Comparison of ENCODE assay signal across 30 cellular contexts in the genomic region with DNA sequence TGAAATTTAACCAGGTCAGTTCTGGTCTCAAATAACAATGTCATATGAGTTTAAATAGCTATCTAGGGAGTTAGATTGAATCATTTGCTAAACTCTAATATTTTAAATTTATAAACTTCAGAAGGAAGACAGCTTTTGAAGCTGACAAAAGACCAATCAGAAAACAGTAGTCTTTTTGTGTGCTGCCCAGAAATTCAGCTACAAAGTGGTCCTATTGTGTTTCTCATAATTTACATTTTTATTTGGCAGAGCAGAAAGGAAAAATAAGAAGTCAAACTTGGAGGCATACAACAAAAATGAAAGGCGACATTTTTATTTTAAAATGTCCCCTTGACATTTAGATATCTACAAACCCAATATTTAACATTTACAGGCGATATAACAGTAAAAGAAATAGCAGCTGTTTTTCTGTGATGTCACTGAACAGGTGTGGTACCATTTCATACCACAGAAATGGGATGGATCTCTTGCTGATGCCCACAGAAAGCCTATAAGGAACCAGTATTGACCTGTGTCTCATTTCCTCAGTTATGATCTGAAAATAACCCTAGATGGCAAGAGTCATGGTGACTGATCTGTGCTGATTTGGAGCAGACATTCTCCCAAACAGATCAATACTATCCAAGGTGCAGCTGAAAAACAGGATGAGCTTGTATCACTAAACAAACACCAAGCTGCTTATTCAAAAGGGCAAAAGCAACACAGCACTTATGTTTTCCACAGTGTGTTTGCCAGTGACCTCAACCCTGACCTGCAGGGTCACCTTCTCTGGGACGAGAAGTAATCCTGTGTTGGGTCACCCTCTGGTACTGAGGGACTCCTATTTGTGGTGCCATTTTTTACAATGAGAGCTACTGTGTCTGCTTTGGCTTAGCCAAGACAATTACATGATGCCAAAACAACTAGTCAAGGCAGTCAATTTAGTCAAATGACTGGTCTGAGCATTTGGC. TPM values are rescaled to one million over a fixed set of nuclear protein-coding genes. Genes with fewer than 3 reads are reported as not detected.
DNase-seq lines count a peak whose midpoint lies in the region; ATAC-seq and TF ChIP-seq lines count a peak whose summit lies in the region.
"Had no signal": no experiment of that assay in that cellular context is flagged by ENCODE, and none has a peak within 500 bp of the region (broad histone marks: within the 10 kb centered on the region; RNA-seq: fewer than 3 reads in every experiment).

No MANE protein-coding gene starts in this region.

- H3K36me3 ChIP-seq in SJCRH30 = no peaks in the 10 kb centered on the region
- H3K36me3 ChIP-seq in liver (ENCODE audit: control insufficient read depth in 4 of 4, insufficient read depth in 3 of 4, low read depth in 1 of 4, low read length in 3 of 4) = no peaks in the 10 kb centered on the region
- H3K36me3 ChIP-seq: breast epithelium, colonic mucosa, left lung, tibial artery had no signal

- peak overlapping the region in 1 of 2 donors; percentile 42 for H3K9ac ChIP-seq in liver (ENCODE audit: low read depth in 1 of 2, low read length in 2 of 2)
- H3K9ac ChIP-seq: parathyroid adenoma, SK-N-SH had no signal

- H3K9me3 ChIP-seq in SJCRH30 (replicated peaks) = no peaks in the 10 kb centered on the region
- no peaks in the 10 kb centered on the region for H3K9me3 ChIP-seq in liver (ENCODE audit: control insufficient read depth in 4 of 4, low read length in 3 of 4)
- H3K9me3 ChIP-seq: breast epithelium, colonic mucosa, left lung, SK-N-SH, tibial artery had no signal

- ATAC-seq in GM18517 (IDR thresholded peaks at IDR 0.05; ENCODE audit: unreplicated experiment) = no peak
- no peak for ATAC-seq in HG03342 (IDR thresholded peaks at IDR 0.05; ENCODE audit: unreplicated experiment)
- ATAC-seq: effector memory CD8-positive, alpha-beta T cell; esophagus mucosa; foreskin keratinocyte; GM23338; left lung; sciatic nerve; stimulated activated naive CD8-positive, alpha-beta T cell treated with anti-CD3 and anti-CD28 coated beads, Interleukin-15, amount 100 ng/mL, for 72 hours had no signal

- H3K4me3 ChIP-seq in SJCRH30 (no peak overlapping the region), liver (ENCODE audit: low read depth in 1 of 3, low read length in 3 of 3) (no peak overlapping the region)
- H3K4me3 ChIP-seq: breast epithelium, colonic mucosa, GM23338, left lung, tibial artery had no signal

- peak overlapping the region; percentile 66 for H3K27ac ChIP-seq in SJCRH30
- H3K27ac ChIP-seq in liver (ENCODE audit: low read depth in 1 of 2, low read length in 2 of 2) = peak overlapping the region; percentile 71 to 89
- H3K27ac ChIP-seq: breast epithelium, colonic mucosa, foreskin keratinocyte, left lung, parathyroid adenoma, tibial artery had no signal

- TF ChIP-seq RAD21 in liver (IDR thresholded peaks at IDR 0.05) = peak; percentile 61 to 74

- H3K27me3 ChIP-seq in SJCRH30 = no peaks in the 10 kb centered on the region
- H3K27me3 ChIP-seq in liver (ENCODE audit: control insufficient read depth in 4 of 4, insufficient read depth in 4 of 4, low read length in 3 of 4) = no peaks in the 10 kb centered on the region
- H3K27me3 ChIP-seq: breast epithelium, foreskin keratinocyte, tibial artery had no signal

- peaks cover 22% of the 10 kb centered on the region for H3K4me1 ChIP-seq in SJCRH30
- peaks cover 5 to 39% (median 29%) of the 10 kb centered on the region in 4 donors for H3K4me1 ChIP-seq in liver (ENCODE audit: control insufficient read depth in 4 of 4, insufficient read depth in 4 of 4, low read length in 3 of 4)
- H3K4me1 ChIP-seq: breast epithelium, colonic mucosa, parathyroid adenoma had no signal

- no peak for TF ChIP-seq CTCF in liver (IDR thresholded peaks at IDR 0.05; ENCODE audit: low read depth, low read length, missing input control)

- peak; percentile 71 for DNase-seq in NCI-H748 (lab: John Stamatoyannopoulos, UW; ENCODE audit: unreplicated experiment)
- DNase-seq in NCI-H748 treated with DMSO at 0.1 percent for 48 hours (lab: John Stamatoyannopoulos, UW) = no peak
- peak in 1 of 2 experiments; percentile 77 for DNase-seq in SJCRH30
- DNase-seq in NCI-H187 (lab: John Stamatoyannopoulos, UW) = no peak
- DNase-seq in activated CD4-positive, CD25-positive, alpha-beta regulatory T cell (lab: John Stamatoyannopoulos, UW) = no peak
- DNase-seq: 8988T; activated CD4-positive, alpha-beta T cell treated with anti-CD3 and anti-CD28 coated beads, Interleukin-2, amount 10 ng/mL, durations not matched to agents 7 days and 5 days; activated naive CD4-positive, alpha-beta T cell treated with anti-CD3 and anti-CD28 coated beads, Interleukin-2, amount 10 ng/mL, durations not matched to agents 7 days and 5 days; CD4-positive, alpha-beta memory T cell; colonic mucosa; DMS153; effector memory CD8-positive, alpha-beta T cell; foreskin keratinocyte; left lung; NCI-H1048; NCI-H2081 treated with DMSO at 0.1 percent for 48 hours; NCI-H446; RPMI8226; SK-N-SH; stimulated activated naive CD8-positive, alpha-beta T cell treated with anti-CD3 and anti-CD28 coated beads, Interleukin-15, amount 100 ng/mL, for 72 hours; T-helper 2 cell; tibial artery had no signal

- 34% methylated on average over 3 of the region's 3 CpGs for WGBS in liver

TF ChIP-seq in liver, 16 proteins besides CTCF, POLR2A, EP300 and RAD21:
- TF ChIP-seq, protein P1, sequence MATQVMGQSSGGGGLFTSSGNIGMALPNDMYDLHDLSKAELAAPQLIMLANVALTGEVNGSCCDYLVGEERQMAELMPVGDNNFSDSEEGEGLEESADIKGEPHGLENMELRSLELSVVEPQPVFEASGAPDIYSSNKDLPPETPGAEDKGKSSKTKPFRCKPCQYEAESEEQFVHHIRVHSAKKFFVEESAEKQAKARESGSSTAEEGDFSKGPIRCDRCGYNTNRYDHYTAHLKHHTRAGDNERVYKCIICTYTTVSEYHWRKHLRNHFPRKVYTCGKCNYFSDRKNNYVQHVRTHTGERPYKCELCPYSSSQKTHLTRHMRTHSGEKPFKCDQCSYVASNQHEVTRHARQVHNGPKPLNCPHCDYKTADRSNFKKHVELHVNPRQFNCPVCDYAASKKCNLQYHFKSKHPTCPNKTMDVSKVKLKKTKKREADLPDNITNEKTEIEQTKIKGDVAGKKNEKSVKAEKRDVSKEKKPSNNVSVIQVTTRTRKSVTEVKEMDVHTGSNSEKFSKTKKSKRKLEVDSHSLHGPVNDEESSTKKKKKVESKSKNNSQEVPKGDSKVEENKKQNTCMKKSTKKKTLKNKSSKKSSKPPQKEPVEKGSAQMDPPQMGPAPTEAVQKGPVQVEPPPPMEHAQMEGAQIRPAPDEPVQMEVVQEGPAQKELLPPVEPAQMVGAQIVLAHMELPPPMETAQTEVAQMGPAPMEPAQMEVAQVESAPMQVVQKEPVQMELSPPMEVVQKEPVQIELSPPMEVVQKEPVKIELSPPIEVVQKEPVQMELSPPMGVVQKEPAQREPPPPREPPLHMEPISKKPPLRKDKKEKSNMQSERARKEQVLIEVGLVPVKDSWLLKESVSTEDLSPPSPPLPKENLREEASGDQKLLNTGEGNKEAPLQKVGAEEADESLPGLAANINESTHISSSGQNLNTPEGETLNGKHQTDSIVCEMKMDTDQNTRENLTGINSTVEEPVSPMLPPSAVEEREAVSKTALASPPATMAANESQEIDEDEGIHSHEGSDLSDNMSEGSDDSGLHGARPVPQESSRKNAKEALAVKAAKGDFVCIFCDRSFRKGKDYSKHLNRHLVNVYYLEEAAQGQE (IDR thresholded peaks at IDR 0.05) = peak; percentile 68
- TF ChIP-seq, protein P2, sequence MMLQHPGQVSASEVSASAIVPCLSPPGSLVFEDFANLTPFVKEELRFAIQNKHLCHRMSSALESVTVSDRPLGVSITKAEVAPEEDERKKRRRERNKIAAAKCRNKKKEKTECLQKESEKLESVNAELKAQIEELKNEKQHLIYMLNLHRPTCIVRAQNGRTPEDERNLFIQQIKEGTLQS (IDR thresholded peaks at IDR 0.05) = peak; percentile 86
- TF ChIP-seq NR2F2 (IDR thresholded peaks at IDR 0.05) = peak; percentile 98
- peak; percentile 99 for TF ChIP-seq RXRA (IDR thresholded peaks at IDR 0.05)
- TF ChIP-seq TAF1 (conservative IDR thresholded peaks at IDR 0.05) = peak; percentile 77
- TF ChIP-seq JUND (IDR thresholded peaks at IDR 0.05) = peak; percentile 92 to 95
- TF ChIP-seq, protein P3, sequence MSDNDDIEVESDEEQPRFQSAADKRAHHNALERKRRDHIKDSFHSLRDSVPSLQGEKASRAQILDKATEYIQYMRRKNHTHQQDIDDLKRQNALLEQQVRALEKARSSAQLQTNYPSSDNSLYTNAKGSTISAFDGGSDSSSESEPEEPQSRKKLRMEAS (IDR thresholded peaks at IDR 0.05) = peak; percentile 81
- peak; percentile 96 for TF ChIP-seq FOXA2 (IDR thresholded peaks at IDR 0.05)
- peak; percentile 97 for TF ChIP-seq HNF4A (conservative IDR thresholded peaks at IDR 0.05)
- TF ChIP-seq HNF4G (IDR thresholded peaks at IDR 0.05) = peak; percentile 93
- TF ChIP-seq GABPA (IDR thresholded peaks at IDR 0.05 in 1 of 2, conservative IDR thresholded peaks at IDR 0.05 in 1 of 2) = no peak
- TF ChIP-seq FOXA1 (IDR thresholded peaks at IDR 0.05) = peak; percentile 95
- TF ChIP-seq SP1 (IDR thresholded peaks at IDR 0.05) = peak; percentile 100
- TF ChIP-seq, protein P4, sequence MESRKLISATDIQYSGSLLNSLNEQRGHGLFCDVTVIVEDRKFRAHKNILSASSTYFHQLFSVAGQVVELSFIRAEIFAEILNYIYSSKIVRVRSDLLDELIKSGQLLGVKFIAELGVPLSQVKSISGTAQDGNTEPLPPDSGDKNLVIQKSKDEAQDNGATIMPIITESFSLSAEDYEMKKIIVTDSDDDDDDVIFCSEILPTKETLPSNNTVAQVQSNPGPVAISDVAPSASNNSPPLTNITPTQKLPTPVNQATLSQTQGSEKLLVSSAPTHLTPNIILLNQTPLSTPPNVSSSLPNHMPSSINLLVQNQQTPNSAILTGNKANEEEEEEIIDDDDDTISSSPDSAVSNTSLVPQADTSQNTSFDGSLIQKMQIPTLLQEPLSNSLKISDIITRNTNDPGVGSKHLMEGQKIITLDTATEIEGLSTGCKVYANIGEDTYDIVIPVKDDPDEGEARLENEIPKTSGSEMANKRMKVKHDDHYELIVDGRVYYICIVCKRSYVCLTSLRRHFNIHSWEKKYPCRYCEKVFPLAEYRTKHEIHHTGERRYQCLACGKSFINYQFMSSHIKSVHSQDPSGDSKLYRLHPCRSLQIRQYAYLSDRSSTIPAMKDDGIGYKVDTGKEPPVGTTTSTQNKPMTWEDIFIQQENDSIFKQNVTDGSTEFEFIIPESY (IDR thresholded peaks at IDR 0.05) = peak; percentile 89
- TF ChIP-seq YY1 (IDR thresholded peaks at IDR 0.05) = peak; percentile 95
- peak; percentile 44 to 82 for TF ChIP-seq EGR1 (IDR thresholded peaks at IDR 0.05; ENCODE audit: low read depth in 2 of 2)

RNA-seq across cellular contexts. Expression of a gene that starts 3.6 kb away (rescaled TPM):
- 22.4 and 25.0 TPM in 2 replicates for total RNA-seq in SJCRH30 (2014; rRNA removed; shearing (Covaris generic))
- 10 to 100 TPM in 1 of 2 donors, 1 to 10 TPM in 1; 5.6 to 29.2 TPM for total RNA-seq in liver
- 10 to 100 TPM in 1 of 2 donors, 1 to 10 TPM in 1; 7.3 to 26.4 TPM for polyA plus RNA-seq in liver
- total RNA-seq: activated CD4-positive, alpha-beta T cell treated with anti-CD3 and anti-CD28 coated beads, Interleukin-2, amount 10 ng/mL, durations not matched to agents 7 days and 5 days had no signal
